In genomic region chr4:78627046-78627965, GRCh38 we compare ENCODE assay signal across 16 cellular contexts.
A peak's percentile ranks its signal among the peaks of the same experiment; 100 is the strongest.
DNase-seq lines count a peak whose midpoint lies in the region; ATAC-seq and TF ChIP-seq lines count a peak whose summit lies in the region.
"Had no signal": no experiment of that assay in that cellular context is flagged by ENCODE, and none has a peak within 500 bp of the region (broad histone marks: within the 10 kb centered on the region; RNA-seq: fewer than 3 reads in every experiment).

No MANE protein-coding gene starts in this region.

- H3K27me3 ChIP-seq in MM.1S (replicated peaks; ENCODE audit: insufficient read depth, low read length), result no peaks in the 10 kb centered on the region
- H3K27me3 ChIP-seq: Peyer's patch had no signal

- H3K9me2 ChIP-seq in MM.1S (replicated peaks; ENCODE audit: insufficient read depth, low read length), result no peaks in the 10 kb centered on the region

- no peaks in the 10 kb centered on the region; the same call in 1 of the 2 replicates for H3F3A ChIP-seq in MM.1S (ENCODE audit: insufficient read depth, low read length)

- H2AFZ ChIP-seq in MM.1S (ENCODE audit: low read length), result no peak overlapping the region

- peak; percentile 79 for DNase-seq in MM.1S
- peak; percentile 23 for DNase-seq in fibroblast of peridontal ligament (ENCODE audit: extremely low read depth)
- no peak for DNase-seq in stimulated activated naive CD8-positive, alpha-beta T cell treated with anti-CD3 and anti-CD28 coated beads, Interleukin-15, Interleukin-2, amounts not matched to agents 100 U/mL and 50 U/mL, for 24 hours
- no peak for DNase-seq in stimulated activated CD4-positive, alpha-beta T cell treated with anti-CD3 and anti-CD28 coated beads, Interleukin-2, amount 100 ng/mL, for 24 hours
- DNase-seq: activated CD4-positive, alpha-beta T cell treated with anti-CD3 and anti-CD28 coated beads, Interleukin-2, amount 50 U/mL, for 48 hours; activated gamma-delta T cell treated with Interleukin-2 at 50 U/mL for 16 hours; CD4-positive, alpha-beta memory T cell; effector memory CD8-positive, alpha-beta T cell; NCI-H2171; Peyer's patch; substantia nigra; T-helper 2 cell had no signal

- H3K4me3 ChIP-seq in MM.1S (ENCODE audit: low read length), result peak overlapping the region; percentile 25
- H3K4me3 ChIP-seq: HAP-1 had no signal

- H3K79me2 ChIP-seq in MM.1S (ENCODE audit: low read length), result no peaks in the 10 kb centered on the region

- peak overlapping the region; percentile 35 for H3K4me2 ChIP-seq in MM.1S (ENCODE audit: low read depth, low read length)

- no peaks in the 10 kb centered on the region for H3K9me3 ChIP-seq in MM.1S (replicated peaks; ENCODE audit: insufficient read depth, low read length)
- H3K9me3 ChIP-seq: HAP-1, Peyer's patch had no signal

- no peaks in the 10 kb centered on the region for H4K20me1 ChIP-seq in MM.1S (ENCODE audit: insufficient read depth, low read length)

- H3K36me3 ChIP-seq in MM.1S (replicated peaks; ENCODE audit: insufficient read depth, low read length), result no peaks in the 10 kb centered on the region
- H3K36me3 ChIP-seq: HAP-1, Peyer's patch had no signal

- H3K27ac ChIP-seq in MM.1S (ENCODE audit: low read length), result no peak overlapping the region

- TF ChIP-seq CTCF in MM.1S (IDR thresholded peaks at IDR 0.05; ENCODE audit: low read length), result no peak

- H3K9ac ChIP-seq in MM.1S (ENCODE audit: low read length), result no peak overlapping the region

- H3K4me1 ChIP-seq in MM.1S (ENCODE audit: low read length), result peaks cover 38% of the 10 kb centered on the region

- ATAC-seq in GM19351 (IDR thresholded peaks at IDR 0.05; ENCODE audit: unreplicated experiment) (peak; percentile 37), HG02840 (IDR thresholded peaks at IDR 0.05; ENCODE audit: low FRiP score, unreplicated experiment) (no peak), HG02759 (IDR thresholded peaks at IDR 0.05; ENCODE audit: unreplicated experiment) (no peak)
- peak; percentile 17 for ATAC-seq in stimulated activated naive CD8-positive, alpha-beta T cell treated with anti-CD3 and anti-CD28 coated beads, Interleukin-15, Interleukin-2, amounts not matched to agents 100 U/mL and 50 U/mL, for 24 hours
- ATAC-seq: effector memory CD8-positive, alpha-beta T cell had no signal

Comparison
In these comparisons a context has a peak if more than half of its experiments do, and no peak if none do; other contexts are left out.
1. ATAC-seq: peak in GM19351 (single experiment) and stimulated activated naive CD8-positive, alpha-beta T cell treated with anti-CD3 and anti-CD28 coated beads, Interleukin-15, Interleukin-2, amounts not matched to agents 100 U/mL and 50 U/mL, for 24 hours (single experiment); none in HG02840 (single experiment) and HG02759 (single experiment).
2. DNase-seq: peak in MM.1S (single experiment) and fibroblast of peridontal ligament (single experiment); none in stimulated activated naive CD8-positive, alpha-beta T cell treated with anti-CD3 and anti-CD28 coated beads, Interleukin-15, Interleukin-2, amounts not matched to agents 100 U/mL and 50 U/mL, for 24 hours (single experiment) and stimulated activated CD4-positive, alpha-beta T cell treated with anti-CD3 and anti-CD28 coated beads, Interleukin-2, amount 100 ng/mL, for 24 hours (0 of 2).